In the genomic region with DNA sequence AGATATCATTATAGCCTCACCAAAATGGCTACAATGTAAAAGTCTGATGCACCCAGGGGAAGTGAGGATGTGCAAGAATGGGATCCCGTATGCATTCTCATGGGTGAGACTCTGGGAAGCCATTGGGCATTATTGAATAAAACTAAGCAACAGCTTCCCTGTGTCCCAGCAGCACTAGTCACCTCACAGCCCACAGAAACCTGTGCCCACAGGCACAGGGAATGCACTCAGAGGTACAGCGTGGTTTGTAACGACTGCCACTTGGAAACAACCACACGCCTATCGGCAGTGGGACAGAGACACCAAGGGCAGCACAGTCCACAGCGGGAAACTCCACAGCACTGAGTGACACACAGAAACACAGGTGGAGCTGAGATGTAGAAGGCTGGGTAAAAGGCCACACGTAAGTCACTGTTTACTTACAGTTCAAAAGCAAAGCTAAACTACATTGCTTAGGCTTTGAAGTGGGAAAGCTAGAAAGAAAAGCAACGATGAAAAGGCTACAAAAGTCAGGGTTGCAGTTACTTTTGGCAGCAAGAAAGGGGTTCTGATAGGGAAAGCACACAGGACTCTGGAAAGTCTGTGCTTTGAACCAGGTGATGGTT, we compare ENCODE assay signal across 1 cellular context.
A peak's percentile ranks its signal among the peaks of the same experiment; 100 is the strongest.
TF ChIP-seq lines count a peak whose summit lies in the region.

No MANE protein-coding gene starts in this region.

TF ChIP-seq in HepG2, 621 proteins besides CTCF, POLR2A, EP300 and RAD21 (continued from another document and continues in another):
- TF ChIP-seq, protein P1, sequence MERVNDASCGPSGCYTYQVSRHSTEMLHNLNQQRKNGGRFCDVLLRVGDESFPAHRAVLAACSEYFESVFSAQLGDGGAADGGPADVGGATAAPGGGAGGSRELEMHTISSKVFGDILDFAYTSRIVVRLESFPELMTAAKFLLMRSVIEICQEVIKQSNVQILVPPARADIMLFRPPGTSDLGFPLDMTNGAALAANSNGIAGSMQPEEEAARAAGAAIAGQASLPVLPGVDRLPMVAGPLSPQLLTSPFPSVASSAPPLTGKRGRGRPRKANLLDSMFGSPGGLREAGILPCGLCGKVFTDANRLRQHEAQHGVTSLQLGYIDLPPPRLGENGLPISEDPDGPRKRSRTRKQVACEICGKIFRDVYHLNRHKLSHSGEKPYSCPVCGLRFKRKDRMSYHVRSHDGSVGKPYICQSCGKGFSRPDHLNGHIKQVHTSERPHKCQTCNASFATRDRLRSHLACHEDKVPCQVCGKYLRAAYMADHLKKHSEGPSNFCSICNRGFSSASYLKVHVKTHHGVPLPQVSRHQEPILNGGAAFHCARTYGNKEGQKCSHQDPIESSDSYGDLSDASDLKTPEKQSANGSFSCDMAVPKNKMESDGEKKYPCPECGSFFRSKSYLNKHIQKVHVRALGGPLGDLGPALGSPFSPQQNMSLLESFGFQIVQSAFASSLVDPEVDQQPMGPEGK (CRISPR knock-in tag; IDR thresholded peaks at IDR 0.05): no peak
- TF ChIP-seq NR2F6 (IDR thresholded peaks at IDR 0.05) (0 out of 2 replicates have a peak, but pooled peaks have one; percentile 42), NR2F6 (CRISPR knock-in tag; IDR thresholded peaks at IDR 0.05) (no peak; the same call in 1 of the 2 replicates), LCORL (IDR thresholded peaks at IDR 0.05) (no peak), LCORL (CRISPR knock-in tag; IDR thresholded peaks at IDR 0.05) (peak; percentile 63; the same call in 1 of the 2 replicates), SMAD3 (CRISPR knock-in tag; IDR thresholded peaks at IDR 0.05) (0 out of 2 replicates have a peak, but pooled peaks have one; percentile 53), KMT2A (CRISPR knock-in tag; IDR thresholded peaks at IDR 0.05) (no peak), ZNF468 (CRISPR knock-in tag; IDR thresholded peaks at IDR 0.05) (no peak), ATAD3A (CRISPR knock-in tag; IDR thresholded peaks at IDR 0.05) (no peak), ZFP41 (CRISPR knock-in tag; IDR thresholded peaks at IDR 0.05; ENCODE audit: borderline replicate concordance) (no peak), NFYC (CRISPR knock-in tag; IDR thresholded peaks at IDR 0.05) (no peak), KLF13 (CRISPR knock-in tag; IDR thresholded peaks at IDR 0.05) (no peak), NKX3-1 (CRISPR knock-in tag; IDR thresholded peaks at IDR 0.05) (no peak), SRSF1 (optimal IDR thresholded peaks at IDR 0.05; ENCODE audit: low read depth, low read length) (no peak), DPF2 (CRISPR knock-in tag; IDR thresholded peaks at IDR 0.05; ENCODE audit: borderline replicate concordance, low read depth) (0 out of 2 replicates have a peak, but pooled peaks have one; percentile 16), ZNF446 (CRISPR knock-in tag; IDR thresholded peaks at IDR 0.05) (no peak), FOXJ3 (CRISPR knock-in tag; IDR thresholded peaks at IDR 0.05; ENCODE audit: borderline replicate concordance) (0 out of 2 replicates have a peak, but pooled peaks have one; percentile 25), ZNF205 (CRISPR knock-in tag; IDR thresholded peaks at IDR 0.05) (no peak), REXO4 (CRISPR knock-in tag; IDR thresholded peaks at IDR 0.05; ENCODE audit: borderline replicate concordance) (no peak), PLRG1 (conservative IDR thresholded peaks at IDR 0.05) (no peak), MED1 (CRISPR knock-in tag; IDR thresholded peaks at IDR 0.05) (0 out of 2 replicates have a peak, but pooled peaks have one; percentile 31), SIX1 (CRISPR knock-in tag; IDR thresholded peaks at IDR 0.05; ENCODE audit: borderline replicate concordance) (no peak), ZFP36L1 (CRISPR knock-in tag; IDR thresholded peaks at IDR 0.05) (no peak), SALL1 (CRISPR knock-in tag; IDR thresholded peaks at IDR 0.05) (peak; percentile 67), ZNF20 (CRISPR knock-in tag; IDR thresholded peaks at IDR 0.05) (no peak)
- TF ChIP-seq, protein P2, sequence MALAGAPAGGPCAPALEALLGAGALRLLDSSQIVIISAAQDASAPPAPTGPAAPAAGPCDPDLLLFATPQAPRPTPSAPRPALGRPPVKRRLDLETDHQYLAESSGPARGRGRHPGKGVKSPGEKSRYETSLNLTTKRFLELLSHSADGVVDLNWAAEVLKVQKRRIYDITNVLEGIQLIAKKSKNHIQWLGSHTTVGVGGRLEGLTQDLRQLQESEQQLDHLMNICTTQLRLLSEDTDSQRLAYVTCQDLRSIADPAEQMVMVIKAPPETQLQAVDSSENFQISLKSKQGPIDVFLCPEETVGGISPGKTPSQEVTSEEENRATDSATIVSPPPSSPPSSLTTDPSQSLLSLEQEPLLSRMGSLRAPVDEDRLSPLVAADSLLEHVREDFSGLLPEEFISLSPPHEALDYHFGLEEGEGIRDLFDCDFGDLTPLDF (CRISPR knock-in tag; IDR thresholded peaks at IDR 0.05): no peak
- TF ChIP-seq, protein P3, sequence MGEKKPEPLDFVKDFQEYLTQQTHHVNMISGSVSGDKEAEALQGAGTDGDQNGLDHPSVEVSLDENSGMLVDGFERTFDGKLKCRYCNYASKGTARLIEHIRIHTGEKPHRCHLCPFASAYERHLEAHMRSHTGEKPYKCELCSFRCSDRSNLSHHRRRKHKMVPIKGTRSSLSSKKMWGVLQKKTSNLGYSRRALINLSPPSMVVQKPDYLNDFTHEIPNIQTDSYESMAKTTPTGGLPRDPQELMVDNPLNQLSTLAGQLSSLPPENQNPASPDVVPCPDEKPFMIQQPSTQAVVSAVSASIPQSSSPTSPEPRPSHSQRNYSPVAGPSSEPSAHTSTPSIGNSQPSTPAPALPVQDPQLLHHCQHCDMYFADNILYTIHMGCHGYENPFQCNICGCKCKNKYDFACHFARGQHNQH (CRISPR knock-in tag; IDR thresholded peaks at IDR 0.05): no peak
- TF ChIP-seq, protein P4, sequence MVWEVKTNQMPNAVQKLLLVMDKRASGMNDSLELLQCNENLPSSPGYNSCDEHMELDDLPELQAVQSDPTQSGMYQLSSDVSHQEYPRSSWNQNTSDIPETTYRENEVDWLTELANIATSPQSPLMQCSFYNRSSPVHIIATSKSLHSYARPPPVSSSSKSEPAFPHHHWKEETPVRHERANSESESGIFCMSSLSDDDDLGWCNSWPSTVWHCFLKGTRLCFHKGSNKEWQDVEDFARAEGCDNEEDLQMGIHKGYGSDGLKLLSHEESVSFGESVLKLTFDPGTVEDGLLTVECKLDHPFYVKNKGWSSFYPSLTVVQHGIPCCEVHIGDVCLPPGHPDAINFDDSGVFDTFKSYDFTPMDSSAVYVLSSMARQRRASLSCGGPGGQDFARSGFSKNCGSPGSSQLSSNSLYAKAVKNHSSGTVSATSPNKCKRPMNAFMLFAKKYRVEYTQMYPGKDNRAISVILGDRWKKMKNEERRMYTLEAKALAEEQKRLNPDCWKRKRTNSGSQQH (CRISPR knock-in tag; IDR thresholded peaks at IDR 0.05; ENCODE audit: low read depth): no peak
- TF ChIP-seq, protein P5, sequence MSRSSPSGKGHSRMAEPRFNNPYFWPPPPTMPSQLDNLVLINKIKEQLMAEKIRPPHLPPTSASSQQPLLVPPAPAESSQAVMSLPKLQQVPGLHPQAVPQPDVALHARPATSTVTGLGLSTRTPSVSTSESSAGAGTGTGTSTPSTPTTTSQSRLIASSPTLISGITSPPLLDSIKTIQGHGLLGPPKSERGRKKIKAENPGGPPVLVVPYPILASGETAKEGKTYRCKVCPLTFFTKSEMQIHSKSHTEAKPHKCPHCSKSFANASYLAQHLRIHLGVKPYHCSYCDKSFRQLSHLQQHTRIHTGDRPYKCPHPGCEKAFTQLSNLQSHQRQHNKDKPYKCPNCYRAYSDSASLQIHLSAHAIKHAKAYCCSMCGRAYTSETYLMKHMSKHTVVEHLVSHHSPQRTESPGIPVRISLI (CRISPR knock-in tag; IDR thresholded peaks at IDR 0.05; ENCODE audit: borderline replicate concordance): no peak
- TF ChIP-seq, protein P6, sequence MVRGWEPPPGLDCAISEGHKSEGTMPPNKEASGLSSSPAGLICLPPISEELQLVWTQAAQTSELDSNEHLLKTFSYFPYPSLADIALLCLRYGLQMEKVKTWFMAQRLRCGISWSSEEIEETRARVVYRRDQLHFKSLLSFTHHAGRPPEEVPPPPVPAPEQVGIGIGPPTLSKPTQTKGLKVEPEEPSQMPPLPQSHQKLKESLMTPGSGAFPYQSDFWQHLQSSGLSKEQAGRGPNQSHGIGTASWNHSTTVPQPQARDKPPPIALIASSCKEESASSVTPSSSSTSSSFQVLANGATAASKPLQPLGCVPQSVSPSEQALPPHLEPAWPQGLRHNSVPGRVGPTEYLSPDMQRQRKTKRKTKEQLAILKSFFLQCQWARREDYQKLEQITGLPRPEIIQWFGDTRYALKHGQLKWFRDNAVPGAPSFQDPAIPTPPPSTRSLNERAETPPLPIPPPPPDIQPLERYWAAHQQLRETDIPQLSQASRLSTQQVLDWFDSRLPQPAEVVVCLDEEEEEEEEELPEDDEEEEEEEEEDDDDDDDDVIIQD (CRISPR knock-in tag; IDR thresholded peaks at IDR 0.05; ENCODE audit: low read depth): 0 out of 2 replicates have a peak, but pooled peaks have one; percentile 32
- TF ChIP-seq, protein P7, sequence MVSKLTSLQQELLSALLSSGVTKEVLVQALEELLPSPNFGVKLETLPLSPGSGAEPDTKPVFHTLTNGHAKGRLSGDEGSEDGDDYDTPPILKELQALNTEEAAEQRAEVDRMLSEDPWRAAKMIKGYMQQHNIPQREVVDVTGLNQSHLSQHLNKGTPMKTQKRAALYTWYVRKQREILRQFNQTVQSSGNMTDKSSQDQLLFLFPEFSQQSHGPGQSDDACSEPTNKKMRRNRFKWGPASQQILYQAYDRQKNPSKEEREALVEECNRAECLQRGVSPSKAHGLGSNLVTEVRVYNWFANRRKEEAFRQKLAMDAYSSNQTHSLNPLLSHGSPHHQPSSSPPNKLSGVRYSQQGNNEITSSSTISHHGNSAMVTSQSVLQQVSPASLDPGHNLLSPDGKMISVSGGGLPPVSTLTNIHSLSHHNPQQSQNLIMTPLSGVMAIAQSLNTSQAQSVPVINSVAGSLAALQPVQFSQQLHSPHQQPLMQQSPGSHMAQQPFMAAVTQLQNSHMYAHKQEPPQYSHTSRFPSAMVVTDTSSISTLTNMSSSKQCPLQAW (CRISPR knock-in tag; IDR thresholded peaks at IDR 0.05): 0 out of 2 replicates have a peak, but pooled peaks have one; percentile 26
- TF ChIP-seq, protein P8, sequence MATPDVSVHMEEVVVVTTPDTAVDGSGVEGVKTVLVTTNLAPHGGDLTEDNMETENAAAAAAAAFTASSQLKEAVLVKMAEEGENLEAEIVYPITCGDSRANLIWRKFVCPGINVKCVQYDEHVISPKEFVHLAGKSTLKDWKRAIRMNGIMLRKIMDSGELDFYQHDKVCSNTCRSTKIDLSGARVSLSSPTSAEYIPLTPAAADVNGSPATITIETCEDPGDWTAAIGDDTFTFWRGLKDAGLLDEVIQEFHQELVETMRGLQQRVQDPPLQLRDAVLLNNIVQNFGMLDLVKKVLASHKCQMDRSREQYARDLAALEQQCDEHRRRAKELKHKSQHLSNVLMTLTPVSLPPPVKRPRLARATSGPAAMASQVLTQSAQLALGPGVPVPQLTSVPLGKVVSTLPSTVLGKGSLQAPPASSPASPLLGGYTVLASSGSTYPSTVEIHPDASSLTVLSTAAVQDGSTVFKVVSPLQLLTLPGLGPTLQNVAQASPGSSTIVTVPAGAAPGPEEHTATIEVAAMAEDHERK (CRISPR knock-in tag; IDR thresholded peaks at IDR 0.05; ENCODE audit: low read depth): no peak
- TF ChIP-seq, protein P9, sequence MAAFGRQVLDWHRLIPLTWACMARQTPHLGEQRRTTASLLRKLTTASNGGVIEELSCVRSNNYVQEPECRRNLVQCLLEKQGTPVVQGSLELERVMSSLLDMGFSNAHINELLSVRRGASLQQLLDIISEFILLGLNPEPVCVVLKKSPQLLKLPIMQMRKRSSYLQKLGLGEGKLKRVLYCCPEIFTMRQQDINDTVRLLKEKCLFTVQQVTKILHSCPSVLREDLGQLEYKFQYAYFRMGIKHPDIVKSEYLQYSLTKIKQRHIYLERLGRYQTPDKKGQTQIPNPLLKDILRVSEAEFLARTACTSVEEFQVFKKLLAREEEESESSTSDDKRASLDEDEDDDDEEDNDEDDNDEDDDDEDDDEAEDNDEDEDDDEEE (CRISPR knock-in tag; IDR thresholded peaks at IDR 0.05): no peak
- TF ChIP-seq, protein P10, sequence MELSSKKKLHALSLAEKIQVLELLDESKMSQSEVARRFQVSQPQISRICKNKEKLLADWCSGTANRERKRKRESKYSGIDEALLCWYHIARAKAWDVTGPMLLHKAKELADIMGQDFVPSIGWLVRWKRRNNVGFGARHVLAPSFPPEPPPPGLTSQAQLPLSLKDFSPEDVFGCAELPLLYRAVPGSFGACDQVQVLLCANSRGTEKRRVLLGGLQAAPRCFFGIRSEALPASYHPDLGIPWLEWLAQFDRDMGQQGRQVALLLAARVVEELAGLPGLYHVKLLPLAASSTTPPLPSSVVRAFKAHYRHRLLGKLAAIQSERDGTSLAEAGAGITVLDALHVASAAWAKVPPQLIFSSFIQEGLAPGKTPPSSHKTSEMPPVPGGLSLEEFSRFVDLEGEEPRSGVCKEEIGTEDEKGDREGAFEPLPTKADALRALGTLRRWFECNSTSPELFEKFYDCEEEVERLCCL (CRISPR knock-in tag; IDR thresholded peaks at IDR 0.05; ENCODE audit: borderline replicate concordance): no peak
